17 cellular contexts compared by ENCODE assay signal in the genomic region with DNA sequence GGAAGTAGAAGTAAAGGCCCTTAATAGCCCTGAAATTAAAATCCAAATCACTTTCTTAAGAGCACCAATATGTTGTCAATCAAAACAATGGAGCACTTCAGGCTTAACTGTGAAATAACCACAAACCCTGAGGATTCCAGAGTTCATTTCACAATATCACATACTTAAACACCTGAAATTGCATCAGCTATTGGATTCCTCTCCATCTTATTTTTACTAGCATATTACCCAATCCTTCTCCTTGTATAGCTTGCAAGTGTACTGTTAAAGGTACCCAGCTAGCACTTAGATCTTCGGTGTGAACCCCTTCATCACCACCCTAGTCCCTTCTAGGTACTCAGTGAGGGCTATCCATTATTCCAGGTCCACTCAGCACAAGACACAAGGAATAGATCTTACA.
"Had no signal": no experiment of that assay in that cellular context is flagged by ENCODE, and none has a peak within 500 bp of the region (broad histone marks: within the 10 kb centered on the region; RNA-seq: fewer than 3 reads in every experiment).

No MANE protein-coding gene starts in this region.

- H3K9me3 ChIP-seq: body of pancreas, colonic mucosa, gastrocnemius medialis, neutrophil had no signal

- DNase-seq: activated CD4-positive, alpha-beta T cell treated with anti-CD3 and anti-CD28 coated beads, Interleukin-2, amount 50 U/mL, for 48 hours; activated gamma-delta T cell treated with Interleukin-2 at 50 U/mL for 16 hours; activated T-cell treated with anti-CD3 and anti-CD28 coated beads for 4 hours; amygdala; body of pancreas; central memory CD4-positive, alpha-beta T cell; colonic mucosa; gastrocnemius medialis; immature natural killer cell; stimulated activated naive B cell treated with anti-CD40 and anti-IgM and Interleukin-4, amounts not matched to agents 10 μg/mL and 1 μg/mL and 100 μg/mL, for 72 hours; T-helper 2 cell had no signal

- H3K27me3 ChIP-seq: body of pancreas, colonic mucosa, gastrocnemius medialis, neutrophil had no signal

- H3K4me3 ChIP-seq: body of pancreas, colonic mucosa, gastrocnemius medialis had no signal

- H3K27me3 Mint-ChIP-seq: activated naive CD8-positive, alpha-beta T cell; natural killer cell treated with Interleukin-12 subunit alpha and Interleukin-12 subunit beta and Interleukin-15 and Interleukin-18, amount 100 ng/mL, for 72 hours; stimulated activated naive B cell treated with anti-CD40 and anti-IgM and Interleukin-4, amounts not matched to agents 10 μg/mL and 1 μg/mL and 100 μg/mL, for 72 hours had no signal

- ATAC-seq: body of pancreas; esophagus mucosa; gastrocnemius medialis; natural killer cell treated with Interleukin-12 subunit alpha and Interleukin-12 subunit beta and Interleukin-15 and Interleukin-18, amount 100 ng/mL, for 72 hours; stimulated activated naive B cell treated with anti-CD40 and anti-IgM and Interleukin-4, amounts not matched to agents 10 μg/mL and 1 μg/mL and 100 μg/mL, for 72 hours had no signal

- H3K27ac ChIP-seq: body of pancreas, colonic mucosa, gastrocnemius medialis, neutrophil, parathyroid adenoma had no signal

- H3K9ac ChIP-seq: parathyroid adenoma had no signal

- H3K4me1 ChIP-seq: colonic mucosa, parathyroid adenoma had no signal

- H3K36me3 Mint-ChIP-seq: activated naive CD8-positive, alpha-beta T cell; natural killer cell treated with Interleukin-12 subunit alpha and Interleukin-12 subunit beta and Interleukin-15 and Interleukin-18, amount 100 ng/mL, for 72 hours; stimulated activated naive B cell treated with anti-CD40 and anti-IgM and Interleukin-4, amounts not matched to agents 10 μg/mL and 1 μg/mL and 100 μg/mL, for 72 hours had no signal

- H3K36me3 ChIP-seq: colonic mucosa, gastrocnemius medialis, neutrophil had no signal

- H3K4me3 Mint-ChIP-seq: activated naive CD8-positive, alpha-beta T cell; activated T-helper 1 cell treated with anti-CD3 and anti-CD28 coated beads, Interleukin-12 subunit alpha, Interleukin-12 subunit beta, Interleukin-2, Interleukin-4 antibody, amounts not matched to agents 30 ng/mL and 10 ng/mL and 1 ng/mL, durations not matched to agents 14 hours and 24 hours and 36 hours; immature natural killer cell; natural killer cell treated with Interleukin-12 subunit alpha and Interleukin-12 subunit beta and Interleukin-15 and Interleukin-18, amount 100 ng/mL, for 72 hours; stimulated activated naive B cell treated with anti-CD40 and anti-IgM and Interleukin-4, amounts not matched to agents 10 μg/mL and 1 μg/mL and 100 μg/mL, for 72 hours had no signal

- H3K9me3 Mint-ChIP-seq: activated T-helper 1 cell treated with anti-CD3 and anti-CD28 coated beads, Interleukin-12 subunit alpha, Interleukin-12 subunit beta, Interleukin-2, Interleukin-4 antibody, amounts not matched to agents 30 ng/mL and 10 ng/mL and 1 ng/mL, durations not matched to agents 14 hours and 24 hours and 36 hours; immature natural killer cell; natural killer cell treated with Interleukin-12 subunit alpha and Interleukin-12 subunit beta and Interleukin-15 and Interleukin-18, amount 100 ng/mL, for 72 hours; stimulated activated naive B cell treated with anti-CD40 and anti-IgM and Interleukin-4, amounts not matched to agents 10 μg/mL and 1 μg/mL and 100 μg/mL, for 72 hours had no signal

- H3K27ac Mint-ChIP-seq: activated naive CD8-positive, alpha-beta T cell; activated T-helper 1 cell treated with anti-CD3 and anti-CD28 coated beads, Interleukin-12 subunit alpha, Interleukin-12 subunit beta, Interleukin-2, Interleukin-4 antibody, amounts not matched to agents 30 ng/mL and 10 ng/mL and 1 ng/mL, durations not matched to agents 14 hours and 24 hours and 36 hours; immature natural killer cell; natural killer cell treated with Interleukin-12 subunit alpha and Interleukin-12 subunit beta and Interleukin-15 and Interleukin-18, amount 100 ng/mL, for 72 hours; stimulated activated naive B cell treated with anti-CD40 and anti-IgM and Interleukin-4, amounts not matched to agents 10 μg/mL and 1 μg/mL and 100 μg/mL, for 72 hours had no signal

- H2AFZ ChIP-seq: parathyroid adenoma had no signal
